In genomic region chr10:91271886-91272285, GRCh38 we compare ENCODE assay signal across 18 cellular contexts.
"Had no signal": no experiment of that assay in that cellular context is flagged by ENCODE, and none has a peak within 500 bp of the region (broad histone marks: within the 10 kb centered on the region; RNA-seq: fewer than 3 reads in every experiment).

No MANE protein-coding gene starts in this region.

- H3K4me1 Mint-ChIP-seq: mesothelial cell of epicardium had no signal

- H3K4me3 Mint-ChIP-seq: activated naive CD8-positive, alpha-beta T cell; activated T-cell treated with anti-CD3 and anti-CD28 coated beads, Interleukin-2, amount 50 U/mL, for 4 hours; mesothelial cell of epicardium; T-helper 2 cell treated with Interferon-gamma antibody and Interleukin-4, amounts not matched to agents 5 μg/mL and 100 μg/mL, for 36 hours had no signal

- H3K27me3 Mint-ChIP-seq: activated naive CD8-positive, alpha-beta T cell; naive B cell had no signal

- H3K27ac Mint-ChIP-seq: activated naive CD8-positive, alpha-beta T cell; mesothelial cell of epicardium; naive B cell; T-helper 2 cell treated with Interferon-gamma antibody and Interleukin-4, amounts not matched to agents 5 μg/mL and 100 μg/mL, for 36 hours had no signal

- FAIRE-seq: bronchial epithelial cell, small intestine had no signal

- H3K9me3 Mint-ChIP-seq: activated T-cell treated with anti-CD3 and anti-CD28 coated beads, Interleukin-2, amount 50 U/mL, for 4 hours; mesothelial cell of epicardium; naive B cell; T-helper 2 cell treated with Interferon-gamma antibody and Interleukin-4, amounts not matched to agents 5 μg/mL and 100 μg/mL, for 36 hours had no signal

- H3K27ac ChIP-seq: esophagus squamous epithelium, neutrophil, right atrium auricular region, stomach, thoracic aorta had no signal

- H3K27me3 ChIP-seq: esophagus squamous epithelium, neutrophil, right atrium auricular region, stomach had no signal

- DNase-seq: activated CD4-positive, alpha-beta T cell treated with anti-CD3 and anti-CD28 coated beads, Interleukin-2, amount 50 U/mL, for 48 hours; activated CD4-positive, CD25-positive, alpha-beta regulatory T cell treated with anti-CD3 and anti-CD28 coated beads, Interleukin-2, amount 50 U/mL, for 72 hours; activated gamma-delta T cell; activated T-cell treated with anti-CD3 and anti-CD28 coated beads, Interleukin-2, amount 50 U/mL, for 4 hours; anterior cingulate cortex; esophagus squamous epithelium; hypothalamus; kidney glomerular epithelial cell; naive B cell; small intestine; stomach had no signal

- H3K4me3 ChIP-seq: esophagus squamous epithelium, right atrium auricular region, stomach, thoracic aorta had no signal

- H3K9me3 ChIP-seq: esophagus squamous epithelium, neutrophil, right atrium auricular region, stomach, thoracic aorta had no signal

- H3K4me1 ChIP-seq: esophagus squamous epithelium, right atrium auricular region, stomach had no signal
